In genomic region chr7:27678617-27679260, GRCh38 we compare ENCODE assay signal across 12 cellular contexts. TPM values are rescaled to one million over a fixed set of nuclear protein-coding genes. Genes with fewer than 3 reads are reported as not detected.
DNase-seq lines count a peak whose midpoint lies in the region; ATAC-seq and TF ChIP-seq lines count a peak whose summit lies in the region.
"Had no signal": no experiment of that assay in that cellular context is flagged by ENCODE, and none has a peak within 500 bp of the region (broad histone marks: within the 10 kb centered on the region; RNA-seq: fewer than 3 reads in every experiment).

No MANE protein-coding gene starts in this region.

- peak overlapping the region; percentile 66 for H3K9ac ChIP-seq in GM23248
- H3K9ac ChIP-seq in SK-N-SH = peak overlapping the region; percentile 29; the same call in 1 of the 2 replicates

- H3K36me3 ChIP-seq in GM23248 (ENCODE audit: low read depth) = no peaks in the 10 kb centered on the region
- no peaks in the 10 kb centered on the region for H3K36me3 ChIP-seq in SK-N-SH (replicated peaks in 1 of 2; ENCODE audit: control insufficient read depth in 1 of 2, insufficient read depth in 2 of 2, low read length in 1 of 2)
- no peaks in the 10 kb centered on the region for H3K36me3 ChIP-seq in stomach
- H3K36me3 ChIP-seq: spleen had no signal

- no peaks in the 10 kb centered on the region for H3K9me3 Mint-ChIP-seq in WTC11
- H3K9me3 Mint-ChIP-seq in activated naive CD4-positive, alpha-beta T cell treated with anti-CD3 and anti-CD28 coated beads, Interleukin-2, amount 50 U/mL, for 72 hours = no peaks in the 10 kb centered on the region

- in situ Hi-C loops in GM23248 (cut with MboI) = no loop called here

- TF ChIP-seq POLR2A in stomach (IDR thresholded peaks at IDR 0.05) = no peak

- no peaks in the 10 kb centered on the region for H3K27me3 Mint-ChIP-seq in WTC11 (ENCODE audit: low read depth)

- H2AFZ ChIP-seq in GM23248 (peak overlapping the region; percentile 55), SK-N-SH (ENCODE audit: low read depth) (peak overlapping the region; percentile 42)

- TF ChIP-seq CTCF in SK-N-SH (IDR thresholded peaks at IDR 0.05) = no peak
- no peak for TF ChIP-seq CTCF in stomach (IDR thresholded peaks at IDR 0.05)
- TF ChIP-seq CTCF in WTC11 (IDR thresholded peaks at IDR 0.05) = no peak

- H3K4me2 ChIP-seq in GM23248 (ENCODE audit: unreplicated experiment) (peak overlapping the region; percentile 62), SK-N-SH (peak overlapping the region; percentile 13; the same call in 1 of the 2 replicates)

- H4K20me1 ChIP-seq in GM23248 (ENCODE audit: insufficient read depth) = no peaks in the 10 kb centered on the region
- H4K20me1 ChIP-seq in SK-N-SH (ENCODE audit: insufficient read depth) = no peaks in the 10 kb centered on the region

- H3K27ac ChIP-seq in GM23248 (peak overlapping the region; percentile 96), SK-N-SH (ENCODE audit: low read depth in 2 of 2, low read length in 1 of 2) (peak overlapping the region; percentile 67 to 93; a peak in 3 of 4 replicates), stomach (peak overlapping the region; percentile 56 to 81 (median 75))
- H3K27ac ChIP-seq: spleen had no signal

- H3K27me3 ChIP-seq in GM23248 (replicated peaks; ENCODE audit: insufficient read depth) (no peaks in the 10 kb centered on the region), SK-N-SH (ENCODE audit: insufficient read depth) (no peaks in the 10 kb centered on the region), stomach (no peaks in the 10 kb centered on the region)
- H3K27me3 ChIP-seq: spleen had no signal

- H3K9me3 ChIP-seq in GM23248 (ENCODE audit: low read depth) = no peaks in the 10 kb centered on the region
- H3K9me3 ChIP-seq in SK-N-SH = no peaks in the 10 kb centered on the region
- H3K9me3 ChIP-seq in stomach = no peaks in the 10 kb centered on the region
- H3K9me3 ChIP-seq: spleen had no signal

- no peak overlapping the region for H3K27ac Mint-ChIP-seq in WTC11
- no peak overlapping the region for H3K27ac Mint-ChIP-seq in activated naive CD4-positive, alpha-beta T cell treated with anti-CD3 and anti-CD28 coated beads, Interleukin-2, amount 50 U/mL, for 72 hours
- H3K27ac Mint-ChIP-seq: CD8-positive, alpha-beta memory T cell had no signal

- 81 to 85% methylated on average over 2 of the region's 2 CpGs for WGBS in GM23248 (ENCODE audit: low coverage in 1 of 2, low lambda C conversion rate in 2 of 2, missing lambda C conversion rate in 2 of 2), 2 experiments
- WGBS in SK-N-SH (ENCODE audit: low lambda C conversion rate) = 67% methylated on average over 2 of the region's 2 CpGs
- 80 to 94% (median 88%) methylated on average over 2 of the region's 2 CpGs for WGBS in stomach, 5 donors

- no peaks in the 10 kb centered on the region for H3K36me3 Mint-ChIP-seq in WTC11
- no peaks in the 10 kb centered on the region for H3K36me3 Mint-ChIP-seq in activated naive CD4-positive, alpha-beta T cell treated with anti-CD3 and anti-CD28 coated beads, Interleukin-2, amount 50 U/mL, for 72 hours
- H3K36me3 Mint-ChIP-seq: CD8-positive, alpha-beta memory T cell had no signal

- no peaks in the 10 kb centered on the region for H3K4me1 Mint-ChIP-seq in WTC11
- H3K4me1 Mint-ChIP-seq: CD8-positive, alpha-beta memory T cell had no signal

- 0 out of 2 replicates have a peak overlapping the region, but pooled peaks have one; percentile 20 for H3K4me3 ChIP-seq in GM23248
- no peak overlapping the region for H3K4me3 ChIP-seq in SK-N-SH (ENCODE audit: low read depth in 2 of 2, low read length in 1 of 2)
- H3K4me3 ChIP-seq in stomach = no peak overlapping the region
- H3K4me3 ChIP-seq: spleen had no signal

- H3K4me1 ChIP-seq in GM23248 (ENCODE audit: insufficient read depth) = peaks cover 28% of the 10 kb centered on the region
- H3K4me1 ChIP-seq in SK-N-SH (ENCODE audit: control insufficient read depth in 1 of 2, insufficient read depth in 2 of 2, low read depth in 1 of 2, low read length in 1 of 2) = peaks cover 0 to 18% of the 10 kb centered on the region in 2 experiments; a peak in 2 of 4 replicates
- peaks cover 8 to 16% (median 15%) of the 10 kb centered on the region in 4 donors for H3K4me1 ChIP-seq in stomach
- H3K4me1 ChIP-seq: spleen had no signal

- H3K9me2 ChIP-seq in GM23248 (ENCODE audit: insufficient read depth) (no peaks in the 10 kb centered on the region), SK-N-SH (no peaks in the 10 kb centered on the region)

- no peak overlapping the region for H3K4me3 Mint-ChIP-seq in WTC11
- H3K4me3 Mint-ChIP-seq: CD8-positive, alpha-beta memory T cell had no signal

- CTCF ChIA-PET in SK-N-SH (lab: Yijun Ruan, JAX) (interaction anchor here (0.6 kb wide), 1 partner anchor 415 kb away, joined by 3 read pairs; no protein-coding TSS in a partner anchor), WTC11 (lab: Charles Lee) (no interaction called here)

- intact Hi-C loops in stomach (cut with DNase I; ENCODE audit: low total_unique reads) = no loop called here

- POLR2A ChIA-PET in SK-N-SH (lab: Yijun Ruan, JAX) = interaction anchor here (0.6 kb wide), 1 partner anchor 21 kb away, joined by 3 read pairs; no protein-coding TSS in a partner anchor
- POLR2A ChIA-PET in WTC11 (lab: Charles Lee) = no interaction called here

- TF ChIP-seq EP300 in SK-N-SH (IDR thresholded peaks at IDR 0.05; ENCODE audit: borderline replicate concordance in 1 of 2, low read depth in 1 of 2, low read length in 1 of 2) (no peak), stomach (IDR thresholded peaks at IDR 0.05) (no peak)

- no peak for TF ChIP-seq RAD21 in SK-N-SH (IDR thresholded peaks at IDR 0.05; ENCODE audit: low read length)

- H3K79me2 ChIP-seq in GM23248 (ENCODE audit: insufficient read depth) = no peaks in the 10 kb centered on the region
- no peaks in the 10 kb centered on the region for H3K79me2 ChIP-seq in SK-N-SH (ENCODE audit: insufficient read depth)

- ATAC-seq in WTC11 (no peak), GM21786 (IDR thresholded peaks at IDR 0.05; ENCODE audit: unreplicated experiment) (no peak)
- ATAC-seq in activated naive CD4-positive, alpha-beta T cell treated with anti-CD3 and anti-CD28 coated beads, Interleukin-2, amount 50 U/mL, for 72 hours = no peak

- H3F3A ChIP-seq in GM23248 (ENCODE audit: insufficient read depth) (peaks cover 22% of the 10 kb centered on the region), SK-N-SH (replicated peaks; ENCODE audit: insufficient read depth) (peaks cover 30% of the 10 kb centered on the region)

- DNase-seq in GM23248 (peak; percentile 54), SK-N-SH (no peak), hepatic stellate cell (ENCODE audit: low spot score) (peak; percentile 16), stomach (no peak), WTC11 (ENCODE audit: low spot score) (no peak)
- no peak for DNase-seq in stimulated activated CD4-positive, alpha-beta T cell treated with anti-CD3 and anti-CD28 coated beads, Interleukin-2, amount 100 ng/mL, for 48 hours
- no peak for DNase-seq in activated naive CD4-positive, alpha-beta T cell treated with anti-CD3 and anti-CD28 coated beads, Interleukin-2, amount 50 U/mL, for 72 hours (ENCODE audit: low spot score in 2 of 2)
- DNase-seq: activated gamma-delta T cell treated with Interleukin-2 at 50 U/mL for 16 hours; CD8-positive, alpha-beta memory T cell; NCI-H1694 treated with DMSO at 0.1 percent for 48 hours; spleen had no signal

TF ChIP-seq in SK-N-SH, 30 proteins besides CTCF, POLR2A, EP300 and RAD21:
- TF ChIP-seq TAF1 (IDR thresholded peaks at IDR 0.05; ENCODE audit: borderline replicate concordance, low read depth, low read length) = peak; percentile 6; the same call in 1 of the 2 replicates
- TF ChIP-seq JUND (IDR thresholded peaks at IDR 0.05) = no peak
TF ChIP-seq in SK-N-SH: peak in this region for 1.

TF ChIP-seq in WTC11, 78 proteins besides CTCF, POLR2A, EP300 and RAD21 (continues in another document):
- TF ChIP-seq GABPB1 (CRISPR knock-in tag; IDR thresholded peaks at IDR 0.05) (no peak), ELF4 (CRISPR knock-in tag; IDR thresholded peaks at IDR 0.05; ENCODE audit: low read depth) (no peak), ZNF416 (CRISPR knock-in tag; IDR thresholded peaks at IDR 0.05) (no peak), ERG (CRISPR knock-in tag; IDR thresholded peaks at IDR 0.05) (no peak), SMAD3 (CRISPR knock-in tag; IDR thresholded peaks at IDR 0.05; ENCODE audit: borderline replicate concordance) (no peak), SP1 (CRISPR knock-in tag; conservative IDR thresholded peaks at IDR 0.05) (no peak), CDX4 (CRISPR knock-in tag; IDR thresholded peaks at IDR 0.05; ENCODE audit: borderline replicate concordance) (no peak), IRF1 (CRISPR knock-in tag; IDR thresholded peaks at IDR 0.05) (no peak)

RNA-seq across cellular contexts. Expression of gene HIBADH, which starts 16.1 kb away (rescaled TPM):
- 70.1 and 70.9 TPM in 2 replicates for total RNA-seq in GM23248 (2014; rRNA removed; shearing (Covaris generic))
- polyA plus RNA-seq in GM23248 (2016; fragmentation: Nextera tagmentation; extraction: Ambion mirVana) (87.0 and 96.3 TPM in 2 replicates), SK-N-SH (2012; rRNA removed) (71.8 and 84.6 TPM in 2 replicates), stomach (10 to 100 TPM; 19.8 to 45.3 (median 44.8) TPM)
- polyA plus RNA-seq in SK-N-SH (2012; cell fraction: cytosol; rRNA removed) = 101 and 119 TPM in 2 replicates
- polyA plus RNA-seq in SK-N-SH (2012; cell fraction: nucleus; rRNA removed) = 20.9 and 36.2 TPM in 2 replicates
- total RNA-seq in stomach (10 to 100 TPM; 17.5 to 65.2 (median 48.7) TPM), WTC11 (2021) (27.9 to 37.7 TPM (median 37.0 TPM) in 3 replicates)
- 10 to 100 TPM; 15.8 to 18.4 TPM for total RNA-seq in activated naive CD4-positive, alpha-beta T cell treated with anti-CD3 and anti-CD28 coated beads, Interleukin-2, amount 50 U/mL, for 72 hours

Comparison
In these comparisons a context has a peak if more than half of its experiments do, and no peak if none do; other contexts are left out.
1. DNase-seq: peak in GM23248 (single experiment) and hepatic stellate cell (single experiment); none in SK-N-SH (single experiment), stomach (single experiment), stimulated activated CD4-positive, alpha-beta T cell treated with anti-CD3 and anti-CD28 coated beads, Interleukin-2, amount 100 ng/mL, for 48 hours (0 of 2), WTC11 (single experiment) and activated naive CD4-positive, alpha-beta T cell treated with anti-CD3 and anti-CD28 coated beads, Interleukin-2, amount 50 U/mL, for 72 hours (0 of 2).
2. Peak in every context shown above with its lines, with median percentiles within 50 percentile points of each other: H3K27ac ChIP-seq.